In the genomic region with DNA sequence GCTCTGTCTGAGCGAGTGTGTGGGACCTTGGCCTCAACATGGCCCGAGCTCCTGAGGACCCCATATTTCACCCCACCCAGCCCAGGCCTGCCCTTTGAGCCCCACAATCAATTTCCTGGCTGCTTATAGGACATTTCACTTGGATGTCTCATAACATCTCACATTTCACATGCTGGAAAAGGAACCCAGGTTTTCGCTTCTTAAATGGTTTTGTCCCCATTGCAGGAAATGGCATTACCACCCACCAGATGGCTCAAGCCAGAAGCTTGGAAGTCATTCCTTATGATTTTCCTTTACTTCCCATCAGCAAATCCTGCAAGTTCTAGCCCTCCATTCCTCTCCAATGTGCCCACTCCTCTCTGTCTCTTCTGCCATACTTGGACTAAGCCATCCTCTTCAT, we compare ENCODE assay signal across 1 cellular context.
TF ChIP-seq lines count a peak whose summit lies in the region.

No MANE protein-coding gene starts in this region.

TF ChIP-seq in IMR-90, 13 proteins besides CTCF, POLR2A, EP300 and RAD21 (continued from another document):
- TF ChIP-seq, protein P1, sequence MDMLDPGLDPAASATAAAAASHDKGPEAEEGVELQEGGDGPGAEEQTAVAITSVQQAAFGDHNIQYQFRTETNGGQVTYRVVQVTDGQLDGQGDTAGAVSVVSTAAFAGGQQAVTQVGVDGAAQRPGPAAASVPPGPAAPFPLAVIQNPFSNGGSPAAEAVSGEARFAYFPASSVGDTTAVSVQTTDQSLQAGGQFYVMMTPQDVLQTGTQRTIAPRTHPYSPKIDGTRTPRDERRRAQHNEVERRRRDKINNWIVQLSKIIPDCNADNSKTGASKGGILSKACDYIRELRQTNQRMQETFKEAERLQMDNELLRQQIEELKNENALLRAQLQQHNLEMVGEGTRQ (IDR thresholded peaks at IDR 0.05; ENCODE audit: low read depth, low read length), result no peak
- no peak for TF ChIP-seq NFE2L2 (IDR thresholded peaks at IDR 0.05; ENCODE audit: low read depth, low read length)
- no peak for TF ChIP-seq FOS (IDR thresholded peaks at IDR 0.05; ENCODE audit: low read depth, low read length)
- no peak for TF ChIP-seq CEBPB (IDR thresholded peaks at IDR 0.05; ENCODE audit: low read depth, low read length)
- no peak for TF ChIP-seq BHLHE40 (IDR thresholded peaks at IDR 0.05; ENCODE audit: low read depth, low read length)
- TF ChIP-seq, protein P2, sequence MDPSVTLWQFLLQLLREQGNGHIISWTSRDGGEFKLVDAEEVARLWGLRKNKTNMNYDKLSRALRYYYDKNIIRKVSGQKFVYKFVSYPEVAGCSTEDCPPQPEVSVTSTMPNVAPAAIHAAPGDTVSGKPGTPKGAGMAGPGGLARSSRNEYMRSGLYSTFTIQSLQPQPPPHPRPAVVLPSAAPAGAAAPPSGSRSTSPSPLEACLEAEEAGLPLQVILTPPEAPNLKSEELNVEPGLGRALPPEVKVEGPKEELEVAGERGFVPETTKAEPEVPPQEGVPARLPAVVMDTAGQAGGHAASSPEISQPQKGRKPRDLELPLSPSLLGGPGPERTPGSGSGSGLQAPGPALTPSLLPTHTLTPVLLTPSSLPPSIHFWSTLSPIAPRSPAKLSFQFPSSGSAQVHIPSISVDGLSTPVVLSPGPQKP (IDR thresholded peaks at IDR 0.05; ENCODE audit: borderline replicate concordance, low read depth, low read length), result no peak
- no peak for TF ChIP-seq RFX5 (IDR thresholded peaks at IDR 0.05; ENCODE audit: low read depth, low read length)
- TF ChIP-seq SMC3 (IDR thresholded peaks at IDR 0.05; ENCODE audit: low read depth, low read length), result no peak
